ENCODE assay signal across 12 cellular contexts in the genomic region with DNA sequence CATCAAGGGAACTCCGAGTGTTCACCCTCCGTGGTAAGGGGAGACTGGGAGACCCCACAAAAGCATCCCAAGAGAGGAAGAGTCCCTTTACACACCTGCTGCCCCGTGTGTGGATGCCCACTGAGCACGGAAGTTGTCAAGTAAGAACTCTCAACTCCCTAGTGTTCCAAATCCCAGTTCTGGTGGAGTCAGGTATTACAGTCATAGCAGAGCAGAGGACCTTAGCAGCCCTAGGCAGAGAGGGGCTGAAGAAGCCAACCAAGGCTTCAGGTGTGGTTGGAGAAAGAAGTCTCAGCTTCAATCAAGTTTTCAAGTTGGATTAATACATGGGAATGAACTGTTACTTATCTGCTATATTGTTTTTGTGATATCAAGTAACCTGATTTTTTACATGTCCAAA.
DNase-seq lines count a peak whose midpoint lies in the region; ATAC-seq, FAIRE-seq and TF ChIP-seq lines count a peak whose summit lies in the region.
"Had no signal": no experiment of that assay in that cellular context is flagged by ENCODE, and none has a peak within 500 bp of the region (broad histone marks: within the 10 kb centered on the region; RNA-seq: fewer than 3 reads in every experiment).

No MANE protein-coding gene starts in this region.

- peak overlapping the region; percentile 2 to 90 (median 77) for H3K4me3 Mint-ChIP-seq in T-cell
- H3K4me3 Mint-ChIP-seq in endodermal cell = no peak overlapping the region
- H3K4me3 Mint-ChIP-seq in chondrocyte (ENCODE audit: unreplicated experiment) = no peak overlapping the region

- H3K27ac ChIP-seq in A549 (no peak overlapping the region), BLaER1 (peak overlapping the region; percentile 53; the same call in 1 of the 2 replicates), endodermal cell (ENCODE audit: low read depth, low read length) (no peak overlapping the region)
- H3K27ac ChIP-seq: right atrium auricular region, SJCRH30 had no signal

- H4K20me1 ChIP-seq in BLaER1 = no peaks in the 10 kb centered on the region

- FAIRE-seq in A549 (lab: Jason Lieb, UNC) (no peak), HTR-8/SVneo (lab: Jason Lieb, UNC) (no peak)

- H3K36me3 Mint-ChIP-seq in T-cell (no peaks in the 10 kb centered on the region), endodermal cell (ENCODE audit: low read depth) (no peaks in the 10 kb centered on the region), chondrocyte (ENCODE audit: low read depth) (peaks cover 1% of the 10 kb centered on the region)

- peak overlapping the region; percentile 96 to 98 for H3K27ac Mint-ChIP-seq in T-cell
- no peak overlapping the region for H3K27ac Mint-ChIP-seq in endodermal cell
- no peak overlapping the region for H3K27ac Mint-ChIP-seq in chondrocyte (ENCODE audit: unreplicated experiment)

- 6% methylated on average over 4 of the region's 4 CpGs for WGBS in A549 (ENCODE audit: missing lambda C conversion rate)
- WGBS in endodermal cell (ENCODE audit: insufficient coverage in 1 of 2, insufficient read length in 1 of 2), 2 experiments = 90 to 100% methylated on average over 2 to 4 of the region's 4 CpGs

- H3K36me3 ChIP-seq in BLaER1 (no peaks in the 10 kb centered on the region), endodermal cell (ENCODE audit: control insufficient read depth, insufficient read depth, low read length) (no peaks in the 10 kb centered on the region)
- H3K36me3 ChIP-seq: right atrium auricular region, SJCRH30 had no signal

- H3K9ac ChIP-seq in BLaER1 = no peak overlapping the region
- H3K9ac ChIP-seq in endodermal cell (ENCODE audit: extremely low read depth, low read length, poor library complexity, severe bottlenecking) = no peak overlapping the region

- H3K4me2 ChIP-seq in A549 (no peak overlapping the region), BLaER1 (peak overlapping the region; percentile 89)

- H3K9me3 ChIP-seq in A549 = peaks cover 19% of the 10 kb centered on the region
- peaks cover 14% of the 10 kb centered on the region; the same call in 1 of the 2 replicates for H3K9me3 ChIP-seq in BLaER1
- no peaks in the 10 kb centered on the region for H3K9me3 ChIP-seq in endodermal cell (ENCODE audit: control insufficient read depth, low read length)
- H3K9me3 ChIP-seq: SJCRH30 had no signal

- ATAC-seq in A549 (peak; percentile 68 to 77; a peak in 5 of 6 replicates), T-cell (replicated peaks in 1 of 4) (no peak), esophagus mucosa (no peak), HG02623 (IDR thresholded peaks at IDR 0.05; ENCODE audit: unreplicated experiment) (no peak)

- no peak for TF ChIP-seq RAD21 in A549 (conservative IDR thresholded peaks at IDR 0.05 in 1 of 2, IDR thresholded peaks at IDR 0.05 in 1 of 2)

- TF ChIP-seq CTCF in A549 (IDR thresholded peaks at IDR 0.05) (no peak), endodermal cell (conservative IDR thresholded peaks at IDR 0.05) (peak; percentile 45), chondrocyte (IDR thresholded peaks at IDR 0.05) (no peak)

- TF ChIP-seq POLR2A in A549 (IDR thresholded peaks at IDR 0.05; ENCODE audit: low read length) = no peak

- CTCF ChIA-PET in A549 (lab: Yijun Ruan, JAX) (interaction anchor here (3.2 to 4.3 kb wide), 2 partner anchors 12 to 333 kb away, joined by 19 to 32 read pairs; no protein-coding TSS in a partner anchor), T-cell (lab: Charles Lee) (interaction anchor here (0.9 to 2.1 kb wide), 3 partner anchors 15 to 1258 kb away, joined by 3 to 11 read pairs (median 3); no protein-coding TSS in a partner anchor)

- no peak for TF ChIP-seq EP300 in A549 (IDR thresholded peaks at IDR 0.05)

- DNase-seq in A549 (ENCODE audit: low read depth in 1 of 2, low spot score in 1 of 2) (peak; percentile 15 to 27), T-cell (no peak), endodermal cell (no peak), HTR-8/SVneo (ENCODE audit: insufficient read length, low spot score) (no peak), chondrocyte (ENCODE audit: low spot score) (no peak)
- DNase-seq: NCI-H2171 treated with DMSO at 0.1 percent for 48 hours; SJCRH30; stimulated activated CD4-positive, alpha-beta T cell treated with anti-CD3 and anti-CD28 coated beads, Interleukin-2, amount 100 ng/mL, for 48 hours had no signal

- POLR2A ChIA-PET in A549 (lab: Yijun Ruan, JAX) = interaction anchor here (1.2 kb wide), 1 partner anchor 1252 kb away, joined by 3 read pairs; the partner anchor contains the start of gene ID2
- POLR2A ChIA-PET in T-cell (lab: Charles Lee) = interaction anchor here in 1 of 2 donors (0.7 kb wide), 1 partner anchor 14 kb away, joined by 3 read pairs; no protein-coding TSS in a partner anchor

- H3K27me3 Mint-ChIP-seq in T-cell (no peaks in the 10 kb centered on the region), endodermal cell (ENCODE audit: insufficient read depth) (peaks cover 20% of the 10 kb centered on the region), chondrocyte (ENCODE audit: low read depth) (peaks cover 28% of the 10 kb centered on the region)

- H3K4me1 Mint-ChIP-seq in T-cell (peaks cover 39 to 44% (median 41%) of the 10 kb centered on the region in 3 donors), endodermal cell (peaks cover 5% of the 10 kb centered on the region), chondrocyte (ENCODE audit: low read depth) (peaks cover 8% of the 10 kb centered on the region)

- H3K27me3 ChIP-seq in BLaER1 = peaks cover 12% of the 10 kb centered on the region; the same call in 1 of the 2 replicates
- peaks cover 29% of the 10 kb centered on the region for H3K27me3 ChIP-seq in endodermal cell (ENCODE audit: control insufficient read depth, insufficient read depth, low read length, poor library complexity, severe bottlenecking)
- H3K27me3 ChIP-seq: right atrium auricular region had no signal

- no peak overlapping the region for H3K4me3 ChIP-seq in A549
- no peak overlapping the region for H3K4me3 ChIP-seq in BLaER1
- H3K4me3 ChIP-seq in endodermal cell (ENCODE audit: low read length) = no peak overlapping the region
- H3K4me3 ChIP-seq: right atrium auricular region, SJCRH30 had no signal

- no peaks in the 10 kb centered on the region for H3K4me1 ChIP-seq in A549
- H3K4me1 ChIP-seq in BLaER1 = peaks cover 44% of the 10 kb centered on the region
- peaks cover 4% of the 10 kb centered on the region for H3K4me1 ChIP-seq in endodermal cell (ENCODE audit: control insufficient read depth, insufficient read depth, low read length)
- H3K4me1 ChIP-seq: SJCRH30 had no signal

- H3K9me3 Mint-ChIP-seq in T-cell (peaks cover 0 to 12% (median 0%) of the 10 kb centered on the region in 3 donors), endodermal cell (peaks cover 11% of the 10 kb centered on the region), chondrocyte (ENCODE audit: low read depth) (peaks cover 8% of the 10 kb centered on the region)

TF ChIP-seq in A549, 52 proteins besides CTCF, POLR2A, EP300 and RAD21:
- TF ChIP-seq JUN (IDR thresholded peaks at IDR 0.05) (no peak), HEYL (CRISPR knock-in tag; IDR thresholded peaks at IDR 0.05) (no peak), HDAC2 (IDR thresholded peaks at IDR 0.05) (no peak), JUNB (IDR thresholded peaks at IDR 0.05) (no peak), HMGXB4 (CRISPR knock-in tag; IDR thresholded peaks at IDR 0.05; ENCODE audit: borderline replicate concordance) (no peak), RCOR1 (IDR thresholded peaks at IDR 0.05; ENCODE audit: low read depth, low read length) (no peak), ZFP36 (IDR thresholded peaks at IDR 0.05; ENCODE audit: borderline replicate concordance, partially characterized antibody) (no peak), MAFK (IDR thresholded peaks at IDR 0.05; ENCODE audit: partially characterized antibody) (no peak), HOXB5 (CRISPR knock-in tag; IDR thresholded peaks at IDR 0.05) (no peak), BCL3 (IDR thresholded peaks at IDR 0.05) (no peak), HOXA7 (CRISPR knock-in tag; IDR thresholded peaks at IDR 0.05) (no peak), CHD2 (IDR thresholded peaks at IDR 0.05; ENCODE audit: low read length, partially characterized antibody) (no peak), KDM5A (IDR thresholded peaks at IDR 0.05) (no peak), MYC (IDR thresholded peaks at IDR 0.05; ENCODE audit: borderline replicate concordance, low read length) (no peak)
- TF ChIP-seq, protein P1, sequence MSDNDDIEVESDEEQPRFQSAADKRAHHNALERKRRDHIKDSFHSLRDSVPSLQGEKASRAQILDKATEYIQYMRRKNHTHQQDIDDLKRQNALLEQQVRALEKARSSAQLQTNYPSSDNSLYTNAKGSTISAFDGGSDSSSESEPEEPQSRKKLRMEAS (IDR thresholded peaks at IDR 0.05) = no peak

Comparison
In these comparisons a context has a peak if more than half of its experiments do, and no peak if none do; other contexts are left out.
1. ATAC-seq: peak in A549 (2 of 2); none in T-cell (0 of 4), esophagus mucosa (single experiment) and HG02623 (single experiment).
2. DNase-seq: peak in A549 (2 of 2); none in T-cell (0 of 34), endodermal cell (single experiment), HTR-8/SVneo (single experiment) and chondrocyte (single experiment).
3. H3K27ac Mint-ChIP-seq: peak in T-cell (2 of 2); none in endodermal cell (single experiment) and chondrocyte (single experiment).
4. H3K4me3 Mint-ChIP-seq: peak in T-cell (3 of 3); none in endodermal cell (single experiment) and chondrocyte (single experiment).